27 cellular contexts compared by ENCODE assay signal in the genomic region with DNA sequence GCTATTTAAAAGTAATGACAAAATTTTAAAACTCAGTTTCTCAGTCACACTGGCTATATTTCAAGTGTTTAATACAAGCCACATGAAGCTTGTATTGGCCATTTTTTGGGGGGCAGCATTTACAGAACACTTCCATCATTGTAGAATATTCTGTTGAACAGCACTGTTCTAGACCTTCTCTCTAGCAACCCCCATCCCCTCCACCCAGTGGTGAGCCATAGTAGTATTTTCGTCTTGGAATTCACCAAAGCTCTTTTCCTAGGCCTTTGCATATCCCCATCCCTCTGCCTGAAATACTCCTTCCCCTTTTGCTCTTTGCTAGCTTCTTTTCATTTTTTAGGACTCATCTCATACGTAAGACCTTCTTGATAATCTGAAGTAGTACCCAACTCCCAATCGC.
"Had no signal": no experiment of that assay in that cellular context is flagged by ENCODE, and none has a peak within 500 bp of the region (broad histone marks: within the 10 kb centered on the region; RNA-seq: fewer than 3 reads in every experiment).

No MANE protein-coding gene starts in this region.

- H3K4me2 ChIP-seq: smooth muscle cell had no signal

- DNase-seq: activated B cell treated with CpG ODN at 0.5 μM for 24 hours; activated CD4-positive, alpha-beta T cell treated with anti-CD3 and anti-CD28 coated beads for 4 hours; activated CD4-positive, alpha-beta T cell treated with anti-CD3 and anti-CD28 coated beads, Interleukin-2, amount 50 U/mL, for 48 hours; activated CD8-positive, alpha-beta memory T cell treated with anti-CD3 and anti-CD28 coated beads, Interleukin-2, amount 50 U/mL, for 48 hours; activated naive CD4-positive, alpha-beta T cell; activated T-cell treated with anti-CD3 and anti-CD28 coated beads, Interleukin-2, amount 50 U/mL, for 4 hours; amygdala; erythroblast; foreskin melanocyte; left ventricle myocardium superior; mammary epithelial cell; midbrain; natural killer cell; occipital lobe; posterior cingulate gyrus; sigmoid colon; stimulated activated CD4-positive, alpha-beta T cell treated with anti-CD3 and anti-CD28 coated beads, Interleukin-15, amount 100 ng/mL, for 24 hours; stomach; T-helper 1 cell; uterus had no signal

- H3K36me3 ChIP-seq: uterus had no signal

- H3K4me1 ChIP-seq: sigmoid colon, suprapubic skin, tibial nerve, uterus had no signal

- H3K27ac ChIP-seq: sigmoid colon, stomach, suprapubic skin, tibial nerve, uterus had no signal

- H3K9me3 Mint-ChIP-seq: activated B cell treated with CpG ODN at 0.5 μM for 24 hours; activated T-cell treated with anti-CD3 and anti-CD28 coated beads, Interleukin-2, amount 50 U/mL, for 4 hours; activated T-helper 2 cell treated with anti-CD3 and anti-CD28 coated beads, Interferon-gamma antibody, Interleukin-2, Interleukin-4, amounts not matched to agents 10 μg/mL and 5 μg/mL and 100 μg/mL, durations not matched to agents 14 hours and 24 hours and 36 hours; natural killer cell; stimulated activated memory B cell treated with anti-CD40 and anti-IgM and Interleukin-4, amounts not matched to agents 10 μg/mL and 1 μg/mL and 100 μg/mL, for 72 hours had no signal

- FAIRE-seq: endometrium, TTC549 had no signal

- H3K27ac Mint-ChIP-seq: activated B cell treated with CpG ODN at 0.5 μM for 24 hours; activated T-helper 2 cell treated with anti-CD3 and anti-CD28 coated beads, Interferon-gamma antibody, Interleukin-2, Interleukin-4, amounts not matched to agents 10 μg/mL and 5 μg/mL and 100 μg/mL, durations not matched to agents 14 hours and 24 hours and 36 hours; natural killer cell; stimulated activated memory B cell treated with anti-CD40 and anti-IgM and Interleukin-4, amounts not matched to agents 10 μg/mL and 1 μg/mL and 100 μg/mL, for 72 hours had no signal

- H3K27me3 Mint-ChIP-seq: activated B cell treated with CpG ODN at 0.5 μM for 24 hours; stimulated activated memory B cell treated with anti-CD40 and anti-IgM and Interleukin-4, amounts not matched to agents 10 μg/mL and 1 μg/mL and 100 μg/mL, for 72 hours had no signal

- H3K9me3 ChIP-seq: sigmoid colon, stomach, suprapubic skin, tibial nerve, uterus had no signal

- H3K4me3 Mint-ChIP-seq: activated B cell treated with CpG ODN at 0.5 μM for 24 hours; activated T-cell treated with anti-CD3 and anti-CD28 coated beads, Interleukin-2, amount 50 U/mL, for 4 hours; natural killer cell; stimulated activated memory B cell treated with anti-CD40 and anti-IgM and Interleukin-4, amounts not matched to agents 10 μg/mL and 1 μg/mL and 100 μg/mL, for 72 hours had no signal

- H3K4me3 ChIP-seq: sigmoid colon, smooth muscle cell, stomach, suprapubic skin, tibial nerve, uterus had no signal

- ATAC-seq: activated T-cell treated with anti-CD3 and anti-CD28 coated beads, Interleukin-2, amount 50 U/mL, for 4 hours; left ventricle myocardium superior; natural killer cell; stimulated activated memory B cell treated with anti-CD40 and anti-IgM and Interleukin-4, amounts not matched to agents 10 μg/mL and 1 μg/mL and 100 μg/mL, for 72 hours had no signal

- H3K4me1 Mint-ChIP-seq: activated B cell treated with CpG ODN at 0.5 μM for 24 hours; natural killer cell; stimulated activated memory B cell treated with anti-CD40 and anti-IgM and Interleukin-4, amounts not matched to agents 10 μg/mL and 1 μg/mL and 100 μg/mL, for 72 hours had no signal

- H3K27me3 ChIP-seq: sigmoid colon, stomach, suprapubic skin, tibial nerve, uterus had no signal
